Comparison of ENCODE assay signal across 8 cellular contexts in genomic region chr15:67106764-67107013, GRCh38. TPM values are rescaled to one million over a fixed set of nuclear protein-coding genes. Genes with fewer than 3 reads are reported as not detected.
A peak's percentile ranks its signal among the peaks of the same experiment; 100 is the strongest.
DNase-seq lines count a peak whose midpoint lies in the region; ATAC-seq and TF ChIP-seq lines count a peak whose summit lies in the region.

No MANE protein-coding gene starts in this region.

- H3K27ac ChIP-seq in OCI-LY3 (ENCODE audit: low read length), result no peak overlapping the region
- peak overlapping the region; percentile 98 for H3K27ac ChIP-seq in epithelial cell of prostate
- peak overlapping the region; percentile 23 to 37 for H3K27ac ChIP-seq in prostate gland

- peaks cover 10% of the 10 kb centered on the region for H3K9me3 ChIP-seq in OCI-LY3 (ENCODE audit: insufficient read depth, low read length)
- no peaks in the 10 kb centered on the region for H3K9me3 ChIP-seq in prostate gland

- H3K27ac Mint-ChIP-seq in CD14-positive monocyte, result peak overlapping the region in 6 of 7 donors; percentile 1 to 95 (median 42)

- H3K27me3 ChIP-seq in OCI-LY3 (ENCODE audit: low read depth, low read length) (peaks cover 16% of the 10 kb centered on the region), prostate gland (replicated peaks; ENCODE audit: insufficient read depth) (no peaks in the 10 kb centered on the region)

- H2AFZ ChIP-seq in OCI-LY3 (ENCODE audit: low read depth, low read length), result no peak overlapping the region

- ATAC-seq in HG02884 (IDR thresholded peaks at IDR 0.05; ENCODE audit: unreplicated experiment) (no peak), GM21528 (IDR thresholded peaks at IDR 0.05; ENCODE audit: low FRiP score, unreplicated experiment) (no peak)

- peaks cover 67% of the 10 kb centered on the region for H3K4me1 ChIP-seq in OCI-LY3 (ENCODE audit: low read length)
- H3K4me1 ChIP-seq in prostate gland (replicated peaks), result peaks cover 21% of the 10 kb centered on the region

- no peak for TF ChIP-seq POLR2A in prostate gland (IDR thresholded peaks at IDR 0.05)

- peaks cover 29% of the 10 kb centered on the region for H4K20me1 ChIP-seq in OCI-LY3 (ENCODE audit: insufficient read depth, low read length)

- no peak overlapping the region for H3K4me3 Mint-ChIP-seq in CD14-positive monocyte

- 15% methylated on average over 2 of the region's 2 CpGs for WGBS in prostate gland

- H3K9me3 Mint-ChIP-seq in CD14-positive monocyte, result peaks cover 2 to 9% (median 6%) of the 10 kb centered on the region in 7 donors

- 0 out of 2 replicates have a peak overlapping the region, but pooled peaks have one; percentile 61 for H3K4me2 ChIP-seq in OCI-LY3 (ENCODE audit: low read length)

- intact Hi-C loops in CD14-positive monocyte (cut with micrococcal nuclease), result loop anchor here (2.0 to 5.0 kb wide), 5 partner anchors 14 to 79 kb away; no protein-coding TSS in a partner anchor
- intact Hi-C loops in prostate gland (cut with DNase I), result loop anchor here (10.0 kb wide), 1 partner anchor 82 kb away; no protein-coding TSS in a partner anchor

- TF ChIP-seq CTCF in CD14-positive monocyte (IDR thresholded peaks at IDR 0.05) (no peak), OCI-LY3 (IDR thresholded peaks at IDR 0.05; ENCODE audit: low read depth, low read length) (no peak), prostate gland (IDR thresholded peaks at IDR 0.05) (no peak)

- H3K36me3 ChIP-seq in OCI-LY3 (replicated peaks; ENCODE audit: low read depth, low read length), result peaks cover 14% of the 10 kb centered on the region
- no peaks in the 10 kb centered on the region for H3K36me3 ChIP-seq in prostate gland

- no peaks in the 10 kb centered on the region for H3K4me1 Mint-ChIP-seq in CD14-positive monocyte

- peaks cover 31% of the 10 kb centered on the region for H3K79me2 ChIP-seq in OCI-LY3 (ENCODE audit: low read length)

- H3K9ac ChIP-seq in OCI-LY3 (ENCODE audit: low read length), result no peak overlapping the region

- H3K4me3 ChIP-seq in OCI-LY3 (ENCODE audit: low read length), result no peak overlapping the region
- no peak overlapping the region for H3K4me3 ChIP-seq in prostate gland

- DNase-seq in CD14-positive monocyte (ENCODE audit: low spot score) (no peak), epithelial cell of prostate (ENCODE audit: low read depth, low spot score) (no peak), prostate gland (ENCODE audit: low spot score) (no peak), NCI-H187 (lab: John Stamatoyannopoulos, UW) (no peak), AG08396 (ENCODE audit: low spot score) (no peak)

- peaks cover 54 to 69% of the 10 kb centered on the region in 2 donors for H3K36me3 Mint-ChIP-seq in CD14-positive monocyte

- peaks cover 3% of the 10 kb centered on the region in 3 donors for H3K27me3 Mint-ChIP-seq in CD14-positive monocyte (ENCODE audit: low read depth in 3 of 3)

RNA-seq across cellular contexts. Expression of gene SMAD3, which starts 41.3 kb away (rescaled TPM):
- 1 to 10 TPM; 4.4 to 5.4 TPM for polyA plus RNA-seq in CD14-positive monocyte
- total RNA-seq in prostate gland, result 10 to 100 TPM; 30.6 to 45.4 TPM
